Comparison of ENCODE assay signal across 30 cellular contexts in genomic region chr2:135163306-135163705, GRCh38.
A peak's percentile ranks its signal among the peaks of the same experiment; 100 is the strongest.
DNase-seq lines count a peak whose midpoint lies in the region; ATAC-seq and TF ChIP-seq lines count a peak whose summit lies in the region.
"Had no signal": no experiment of that assay in that cellular context is flagged by ENCODE, and none has a peak within 500 bp of the region (broad histone marks: within the 10 kb centered on the region; RNA-seq: fewer than 3 reads in every experiment).

No MANE protein-coding gene starts in this region.

- H3K4me2 ChIP-seq in PC-3 (ENCODE audit: low read length): peak overlapping the region; percentile 83
- H3K4me2 ChIP-seq: BLaER1 treated with 17β-estradiol and CSF1 and Interleukin-3, amounts not matched to agents 10 nM and 100 nM; PC-9 had no signal

- H3K79me2 ChIP-seq in PC-3 (ENCODE audit: low read length): no peaks in the 10 kb centered on the region

- no peaks in the 10 kb centered on the region for H3K27me3 Mint-ChIP-seq in activated naive CD8-positive, alpha-beta T cell treated with anti-CD3 and anti-CD28 coated beads, Interleukin-2, amount 50 U/mL, for 24 hours
- H3K27me3 Mint-ChIP-seq in activated naive CD8-positive, alpha-beta T cell treated with anti-CD3 and anti-CD28 coated beads for 36 hours: no peaks in the 10 kb centered on the region
- no peaks in the 10 kb centered on the region for H3K27me3 Mint-ChIP-seq in stimulated activated memory B cell treated with anti-CD40 and anti-IgM and Interleukin-4, amounts not matched to agents 10 μg/mL and 1 μg/mL and 100 μg/mL, for 72 hours
- H3K27me3 Mint-ChIP-seq: activated CD4-positive, alpha-beta memory T cell treated with anti-CD3 and anti-CD28 coated beads for 36 hours had no signal

- H4K20me1 ChIP-seq in PC-3 (ENCODE audit: low read length): no peaks in the 10 kb centered on the region
- H4K20me1 ChIP-seq: BLaER1 treated with 17β-estradiol and CSF1 and Interleukin-3, amounts not matched to agents 10 nM and 100 nM had no signal

- no peaks in the 10 kb centered on the region for H3K9me3 ChIP-seq in PC-3 (ENCODE audit: low read length)
- H3K9me3 ChIP-seq: BLaER1 treated with 17β-estradiol and CSF1 and Interleukin-3, amounts not matched to agents 10 nM and 100 nM; breast epithelium; MG63; suprapubic skin; uterus had no signal

- peaks cover 6% of the 10 kb centered on the region for H3K4me1 Mint-ChIP-seq in activated naive CD8-positive, alpha-beta T cell treated with anti-CD3 and anti-CD28 coated beads, Interleukin-2, amount 50 U/mL, for 24 hours
- H3K4me1 Mint-ChIP-seq in activated naive CD8-positive, alpha-beta T cell treated with anti-CD3 and anti-CD28 coated beads for 36 hours: peaks cover 11% of the 10 kb centered on the region
- H3K4me1 Mint-ChIP-seq in stimulated activated memory B cell treated with anti-CD40 and anti-IgM and Interleukin-4, amounts not matched to agents 10 μg/mL and 1 μg/mL and 100 μg/mL, for 72 hours: no peaks in the 10 kb centered on the region
- H3K4me1 Mint-ChIP-seq: stimulated activated effector memory CD8-positive, alpha-beta T cell treated with anti-CD3 and anti-CD28 coated beads, Interleukin-12 subunit alpha, Interleukin-12 subunit beta, amount 100 ng/mL, for 72 hours had no signal

- DNase-seq in activated naive CD8-positive, alpha-beta T cell treated with anti-CD3 and anti-CD28 coated beads, Interleukin-2, amount 50 U/mL, for 24 hours: no peak
- DNase-seq in activated naive CD8-positive, alpha-beta T cell treated with anti-CD3 and anti-CD28 coated beads for 36 hours: no peak
- no peak for DNase-seq in PC-3
- DNase-seq in DMS153 treated with DMSO at 0.1 percent for 48 hours (lab: John Stamatoyannopoulos, UW; ENCODE audit: unreplicated experiment): no peak
- DNase-seq in stimulated activated CD4-positive, alpha-beta T cell treated with anti-CD3 and anti-CD28 coated beads, Interleukin-4, amount 100 ng/mL, for 4 hours: no peak
- DNase-seq: activated CD4-positive, alpha-beta memory T cell treated with anti-CD3 and anti-CD28 coated beads for 36 hours; activated CD8-positive, alpha-beta memory T cell treated with anti-CD3 and anti-CD28 coated beads, Interleukin-2, amount 50 U/mL, for 48 hours; activated effector memory CD4-positive, alpha-beta T cell treated with anti-CD3 and anti-CD28 coated beads, Interleukin-2, amount 50 U/mL, for 16 hours; effector memory CD4-positive, alpha-beta T cell; foreskin fibroblast; left colon; MG63; NCI-H1417 treated with DMSO at 0.1 percent for 48 hours; NCI-H2107; NCI-H446; nucleus accumbens; PC-9; retina; SHP77; SW 1271; T1000; uterus had no signal

- peak overlapping the region; percentile 83 for H3K27ac ChIP-seq in PC-3 (ENCODE audit: low read length)
- H3K27ac ChIP-seq: BLaER1 treated with 17β-estradiol and CSF1 and Interleukin-3, amounts not matched to agents 10 nM and 100 nM; breast epithelium; suprapubic skin; uterus had no signal

- no peak overlapping the region for H3K4me3 Mint-ChIP-seq in activated naive CD8-positive, alpha-beta T cell treated with anti-CD3 and anti-CD28 coated beads, Interleukin-2, amount 50 U/mL, for 24 hours
- no peak overlapping the region for H3K4me3 Mint-ChIP-seq in activated naive CD8-positive, alpha-beta T cell treated with anti-CD3 and anti-CD28 coated beads for 36 hours
- no peak overlapping the region for H3K4me3 Mint-ChIP-seq in stimulated activated memory B cell treated with anti-CD40 and anti-IgM and Interleukin-4, amounts not matched to agents 10 μg/mL and 1 μg/mL and 100 μg/mL, for 72 hours
- H3K4me3 Mint-ChIP-seq: activated CD4-positive, alpha-beta memory T cell treated with anti-CD3 and anti-CD28 coated beads for 36 hours; stimulated activated effector memory CD8-positive, alpha-beta T cell treated with anti-CD3 and anti-CD28 coated beads, Interleukin-12 subunit alpha, Interleukin-12 subunit beta, amount 100 ng/mL, for 72 hours; WTC11 had no signal

- CTCF ChIA-PET in PC-3 (lab: Charles Lee): no interaction called here

- peaks cover 5% of the 10 kb centered on the region for H3F3A ChIP-seq in PC-3 (ENCODE audit: low read length, unreplicated experiment)

- intact Hi-C loops in PC-3 (cut with micrococcal nuclease): loop anchor here (2.0 to 5.0 kb wide), 2 partner anchors 71 to 161 kb away; no protein-coding TSS in a partner anchor

- no peak for TF ChIP-seq CTCF in PC-3 (conservative IDR thresholded peaks at IDR 0.05; ENCODE audit: low read depth, low read length)

- POLR2A ChIA-PET in PC-3 (lab: Charles Lee; ENCODE audit: unreplicated experiment): no interaction called here

- no peaks in the 10 kb centered on the region for H3K9me3 Mint-ChIP-seq in activated naive CD8-positive, alpha-beta T cell treated with anti-CD3 and anti-CD28 coated beads, Interleukin-2, amount 50 U/mL, for 24 hours
- H3K9me3 Mint-ChIP-seq in activated naive CD8-positive, alpha-beta T cell treated with anti-CD3 and anti-CD28 coated beads for 36 hours: no peaks in the 10 kb centered on the region
- no peaks in the 10 kb centered on the region for H3K9me3 Mint-ChIP-seq in stimulated activated memory B cell treated with anti-CD40 and anti-IgM and Interleukin-4, amounts not matched to agents 10 μg/mL and 1 μg/mL and 100 μg/mL, for 72 hours
- H3K9me3 Mint-ChIP-seq: activated CD4-positive, alpha-beta memory T cell treated with anti-CD3 and anti-CD28 coated beads for 36 hours; stimulated activated effector memory CD8-positive, alpha-beta T cell treated with anti-CD3 and anti-CD28 coated beads, Interleukin-12 subunit alpha, Interleukin-12 subunit beta, amount 100 ng/mL, for 72 hours; WTC11 had no signal

- peak overlapping the region; percentile 8 for H3K27ac Mint-ChIP-seq in activated naive CD8-positive, alpha-beta T cell treated with anti-CD3 and anti-CD28 coated beads, Interleukin-2, amount 50 U/mL, for 24 hours
- no peak overlapping the region for H3K27ac Mint-ChIP-seq in activated naive CD8-positive, alpha-beta T cell treated with anti-CD3 and anti-CD28 coated beads for 36 hours
- no peak overlapping the region for H3K27ac Mint-ChIP-seq in stimulated activated memory B cell treated with anti-CD40 and anti-IgM and Interleukin-4, amounts not matched to agents 10 μg/mL and 1 μg/mL and 100 μg/mL, for 72 hours
- H3K27ac Mint-ChIP-seq: activated CD4-positive, alpha-beta memory T cell treated with anti-CD3 and anti-CD28 coated beads for 36 hours; stimulated activated effector memory CD8-positive, alpha-beta T cell treated with anti-CD3 and anti-CD28 coated beads, Interleukin-12 subunit alpha, Interleukin-12 subunit beta, amount 100 ng/mL, for 72 hours; WTC11 had no signal

- ATAC-seq in activated naive CD8-positive, alpha-beta T cell treated with anti-CD3 and anti-CD28 coated beads, Interleukin-2, amount 50 U/mL, for 24 hours: no peak
- ATAC-seq in HG02678 (IDR thresholded peaks at IDR 0.05; ENCODE audit: unreplicated experiment) (peak; percentile 76), PC-3 (no peak), HG03432 (IDR thresholded peaks at IDR 0.05; ENCODE audit: unreplicated experiment) (no peak)
- no peak for ATAC-seq in stimulated activated memory B cell treated with anti-CD40 and anti-IgM and Interleukin-4, amounts not matched to agents 10 μg/mL and 1 μg/mL and 100 μg/mL, for 72 hours
- ATAC-seq: left colon; stimulated activated effector memory CD8-positive, alpha-beta T cell treated with anti-CD3 and anti-CD28 coated beads, Interleukin-12 subunit alpha, Interleukin-12 subunit beta, amount 100 ng/mL, for 72 hours; WTC11 had no signal

- H3K9me2 ChIP-seq in PC-3 (replicated peaks; ENCODE audit: low read length): no peaks in the 10 kb centered on the region

- peaks cover 25% of the 10 kb centered on the region for H3K36me3 Mint-ChIP-seq in activated naive CD8-positive, alpha-beta T cell treated with anti-CD3 and anti-CD28 coated beads, Interleukin-2, amount 50 U/mL, for 24 hours (ENCODE audit: low read depth)
- H3K36me3 Mint-ChIP-seq in activated naive CD8-positive, alpha-beta T cell treated with anti-CD3 and anti-CD28 coated beads for 36 hours: peaks cover 14% of the 10 kb centered on the region
- peaks cover 67% of the 10 kb centered on the region for H3K36me3 Mint-ChIP-seq in stimulated activated memory B cell treated with anti-CD40 and anti-IgM and Interleukin-4, amounts not matched to agents 10 μg/mL and 1 μg/mL and 100 μg/mL, for 72 hours

- H2AFZ ChIP-seq in PC-3 (ENCODE audit: low read length): no peak overlapping the region
- H2AFZ ChIP-seq: PC-9 had no signal

- BruUV-seq in PC-3 (replicated peaks; lab: Mats Ljungman, UMichigan): no TSS peak

- peaks cover 25% of the 10 kb centered on the region for H3K36me3 ChIP-seq in PC-3 (ENCODE audit: low read depth, low read length)
- H3K36me3 ChIP-seq: uterus had no signal

- peaks cover 36% of the 10 kb centered on the region for H3K4me1 ChIP-seq in PC-3 (ENCODE audit: insufficient read depth, low read length)
- H3K4me1 ChIP-seq: BLaER1 treated with 17β-estradiol and CSF1 and Interleukin-3, amounts not matched to agents 10 nM and 100 nM; breast epithelium; suprapubic skin; uterus had no signal

- no peak overlapping the region for H3K9ac ChIP-seq in PC-3 (ENCODE audit: low read length)
- H3K9ac ChIP-seq: BLaER1 treated with 17β-estradiol and CSF1 and Interleukin-3, amounts not matched to agents 10 nM and 100 nM had no signal

- no peaks in the 10 kb centered on the region for H3K27me3 ChIP-seq in PC-3 (ENCODE audit: low read length)
- H3K27me3 ChIP-seq: BLaER1 treated with 17β-estradiol and CSF1 and Interleukin-3, amounts not matched to agents 10 nM and 100 nM; breast epithelium; MG63; suprapubic skin; uterus had no signal

- peak overlapping the region; percentile 59; the same call in 1 of the 2 replicates for H3K4me3 ChIP-seq in PC-3 (ENCODE audit: low read length)
- H3K4me3 ChIP-seq: BLaER1 treated with 17β-estradiol and CSF1 and Interleukin-3, amounts not matched to agents 10 nM and 100 nM; breast epithelium; MG63; PC-9; suprapubic skin; uterus had no signal
